14 cellular contexts compared by ENCODE assay signal in genomic region chr2:108492364-108492763, GRCh38. TPM values are rescaled to one million over a fixed set of nuclear protein-coding genes. Genes with fewer than 3 reads are reported as not detected.
DNase-seq lines count a peak whose midpoint lies in the region; ATAC-seq lines count a peak whose summit lies in the region.
"Had no signal": no experiment of that assay in that cellular context is flagged by ENCODE, and none has a peak within 500 bp of the region (broad histone marks: within the 10 kb centered on the region; RNA-seq: fewer than 3 reads in every experiment).

No MANE protein-coding gene starts in this region.

- H3K4me3 Mint-ChIP-seq in activated T-cell treated with anti-CD3 and anti-CD28 coated beads, Interleukin-2, amount 50 U/mL, for 72 hours: no peak overlapping the region
- H3K4me3 Mint-ChIP-seq in activated T-cell treated with anti-CD3 and anti-CD28 coated beads, Interleukin-2, amount 50 U/mL, for 4 hours: no peak overlapping the region
- H3K4me3 Mint-ChIP-seq: stimulated activated memory B cell treated with anti-CD40 and anti-IgM and Interleukin-4, amounts not matched to agents 10 μg/mL and 1 μg/mL and 100 μg/mL, for 72 hours; T-helper 2 cell treated with Interferon-gamma antibody and Interleukin-4, amounts not matched to agents 5 μg/mL and 100 μg/mL, for 36 hours had no signal

- H3K27me3 Mint-ChIP-seq in activated T-cell treated with anti-CD3 and anti-CD28 coated beads, Interleukin-2, amount 50 U/mL, for 72 hours (ENCODE audit: low read depth): no peaks in the 10 kb centered on the region
- H3K27me3 Mint-ChIP-seq in activated T-cell treated with anti-CD3 and anti-CD28 coated beads, Interleukin-2, amount 50 U/mL, for 4 hours (ENCODE audit: low read depth): no peaks in the 10 kb centered on the region
- H3K27me3 Mint-ChIP-seq: stimulated activated memory B cell treated with anti-CD40 and anti-IgM and Interleukin-4, amounts not matched to agents 10 μg/mL and 1 μg/mL and 100 μg/mL, for 72 hours had no signal

- ATAC-seq in activated T-cell treated with anti-CD3 and anti-CD28 coated beads, Interleukin-2, amount 50 U/mL, for 72 hours (replicated peaks in 1 of 2): peak in 1 of 2 donors; percentile 82
- ATAC-seq in activated T-cell treated with anti-CD3 and anti-CD28 coated beads, Interleukin-2, amount 50 U/mL, for 4 hours: no peak
- ATAC-seq in GM19463 (IDR thresholded peaks at IDR 0.05; ENCODE audit: unreplicated experiment) (no peak), Right ventricle myocardium superior (ENCODE audit: poor library complexity) (no peak)
- ATAC-seq: stimulated activated memory B cell treated with anti-CD40 and anti-IgM and Interleukin-4, amounts not matched to agents 10 μg/mL and 1 μg/mL and 100 μg/mL, for 72 hours had no signal

- intact Hi-C loops in Right ventricle myocardium superior (cut with DNase I): no loop called here

- peaks cover 7% of the 10 kb centered on the region for H3K4me1 Mint-ChIP-seq in activated T-cell treated with anti-CD3 and anti-CD28 coated beads, Interleukin-2, amount 50 U/mL, for 72 hours (ENCODE audit: low read depth)
- no peaks in the 10 kb centered on the region for H3K4me1 Mint-ChIP-seq in activated T-cell treated with anti-CD3 and anti-CD28 coated beads, Interleukin-2, amount 50 U/mL, for 4 hours (ENCODE audit: low read depth)
- H3K4me1 Mint-ChIP-seq: stimulated activated memory B cell treated with anti-CD40 and anti-IgM and Interleukin-4, amounts not matched to agents 10 μg/mL and 1 μg/mL and 100 μg/mL, for 72 hours had no signal

- no peaks in the 10 kb centered on the region for H3K9me3 Mint-ChIP-seq in activated T-cell treated with anti-CD3 and anti-CD28 coated beads, Interleukin-2, amount 50 U/mL, for 72 hours
- no peaks in the 10 kb centered on the region for H3K9me3 Mint-ChIP-seq in activated T-cell treated with anti-CD3 and anti-CD28 coated beads, Interleukin-2, amount 50 U/mL, for 4 hours
- H3K9me3 Mint-ChIP-seq: stimulated activated memory B cell treated with anti-CD40 and anti-IgM and Interleukin-4, amounts not matched to agents 10 μg/mL and 1 μg/mL and 100 μg/mL, for 72 hours; T-helper 2 cell treated with Interferon-gamma antibody and Interleukin-4, amounts not matched to agents 5 μg/mL and 100 μg/mL, for 36 hours had no signal

- DNase-seq in activated T-cell treated with anti-CD3 and anti-CD28 coated beads, Interleukin-2, amount 50 U/mL, for 72 hours: no peak
- no peak for DNase-seq in activated T-cell treated with anti-CD3 and anti-CD28 coated beads, Interleukin-2, amount 50 U/mL, for 4 hours
- peak; percentile 53 for DNase-seq in amniotic stem cell (lab: John Stamatoyannopoulos, UW)
- DNase-seq in inferior parietal cortex (ENCODE audit: extremely low spot score): peak; percentile 25
- no peak for DNase-seq in retina
- DNase-seq in Right ventricle myocardium superior: no peak
- DNase-seq in NAMALWA (ENCODE audit: low spot score): no peak
- DNase-seq: activated gamma-delta T cell treated with Interleukin-2 at 50 U/mL for 16 hours; BE2C; NK-92 treated with Interleukin-12 subunit alpha and Interleukin-12 subunit beta, amount 100 ng/mL, for 24 hours; spleen had no signal

- H3K36me3 Mint-ChIP-seq in activated T-cell treated with anti-CD3 and anti-CD28 coated beads, Interleukin-2, amount 50 U/mL, for 72 hours (ENCODE audit: insufficient read depth in 2 of 2): peaks cover 5 to 26% of the 10 kb centered on the region in 2 donors
- peaks cover 25% of the 10 kb centered on the region for H3K36me3 Mint-ChIP-seq in activated T-cell treated with anti-CD3 and anti-CD28 coated beads, Interleukin-2, amount 50 U/mL, for 4 hours (ENCODE audit: insufficient read depth)

- peak overlapping the region; percentile 42 for H3K27ac Mint-ChIP-seq in activated T-cell treated with anti-CD3 and anti-CD28 coated beads, Interleukin-2, amount 50 U/mL, for 72 hours
- H3K27ac Mint-ChIP-seq: stimulated activated memory B cell treated with anti-CD40 and anti-IgM and Interleukin-4, amounts not matched to agents 10 μg/mL and 1 μg/mL and 100 μg/mL, for 72 hours; T-helper 2 cell treated with Interferon-gamma antibody and Interleukin-4, amounts not matched to agents 5 μg/mL and 100 μg/mL, for 36 hours had no signal

RNA-seq across cellular contexts. Expression of gene LIMS1, which starts 41.9 kb away (rescaled TPM):
- 100 to 1,000 TPM; 104 to 122 TPM for total RNA-seq in activated T-cell treated with anti-CD3 and anti-CD28 coated beads, Interleukin-2, amount 50 U/mL, for 72 hours
- total RNA-seq in activated T-cell treated with anti-CD3 and anti-CD28 coated beads, Interleukin-2, amount 50 U/mL, for 4 hours: 10 to 100 TPM; 40.2 to 45.0 (median 41.2) TPM
- 75.7 TPM for total RNA-seq in Right ventricle myocardium superior

RNA-seq across cellular contexts. Expression of gene GCC2, which starts 43.4 kb away (rescaled TPM):
- 10 to 100 TPM; 65.5 to 68.7 TPM for total RNA-seq in activated T-cell treated with anti-CD3 and anti-CD28 coated beads, Interleukin-2, amount 50 U/mL, for 72 hours
- 10 to 100 TPM; 25.6 to 28.0 (median 27.8) TPM for total RNA-seq in activated T-cell treated with anti-CD3 and anti-CD28 coated beads, Interleukin-2, amount 50 U/mL, for 4 hours
- total RNA-seq in Right ventricle myocardium superior: 22.7 TPM

Comparison
In these comparisons a context has a peak if more than half of its experiments do, and no peak if none do; other contexts are left out.
1. DNase-seq: peak in amniotic stem cell (single experiment) and inferior parietal cortex (single experiment); none in activated T-cell treated with anti-CD3 and anti-CD28 coated beads, Interleukin-2, amount 50 U/mL, for 72 hours (0 of 2), activated T-cell treated with anti-CD3 and anti-CD28 coated beads, Interleukin-2, amount 50 U/mL, for 4 hours (single experiment), retina (single experiment), Right ventricle myocardium superior (single experiment) and NAMALWA (single experiment).